In the genomic region with DNA sequence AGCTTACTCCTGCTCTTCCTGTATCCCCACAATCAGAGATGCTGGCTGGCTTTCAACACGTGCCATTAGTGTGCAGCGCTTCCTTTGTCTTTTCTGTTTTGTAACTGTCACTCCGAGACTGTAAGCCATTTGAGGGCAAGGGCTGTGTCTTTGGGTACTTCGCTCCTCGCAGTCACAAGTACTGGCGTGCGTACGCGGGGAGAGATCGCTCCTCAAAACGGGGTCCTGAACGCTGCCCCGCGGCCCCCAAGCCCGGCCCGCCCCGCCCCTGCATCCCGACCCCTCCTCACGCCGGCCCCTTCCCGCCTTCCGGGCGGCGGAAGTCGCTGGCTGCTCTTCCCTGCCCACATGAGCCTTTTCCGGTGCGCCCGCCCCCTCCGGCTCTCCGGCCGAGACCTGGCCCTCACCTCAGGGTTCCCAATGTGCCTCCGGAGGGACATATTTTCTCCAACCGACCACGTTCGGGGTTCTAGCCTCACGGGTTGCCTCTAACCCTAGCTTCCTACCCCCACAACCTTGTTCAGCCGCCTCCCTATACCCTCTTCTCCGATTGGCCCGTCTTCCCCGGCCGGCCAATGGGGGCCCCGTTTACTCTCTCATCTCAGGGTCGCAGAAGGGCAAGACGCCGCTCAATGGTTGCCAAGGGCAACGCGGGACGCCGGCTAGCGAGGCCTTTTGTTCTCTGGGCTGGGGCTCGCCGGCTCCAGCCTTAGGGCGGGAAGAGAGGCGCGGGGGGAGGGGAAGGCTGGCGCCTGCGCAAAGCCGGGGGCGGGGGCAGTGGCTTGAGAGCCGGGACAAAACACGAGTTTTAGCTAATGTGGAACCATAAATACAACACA, we compare ENCODE assay signal across 1 cellular context.
TF ChIP-seq lines count a peak whose summit lies in the region.

Gene CEP41, minus strand, starts transcription at position 490 of the 839 bp plus-strand sequence. Its CDS starts 50 bp downstream, at position 440.

TF ChIP-seq in HepG2, 621 proteins besides CTCF, POLR2A, EP300 and RAD21 (continued from another document and continues in another):
- TF ChIP-seq HMGXB3 (CRISPR knock-in tag; IDR thresholded peaks at IDR 0.05; ENCODE audit: borderline replicate concordance) (peak; percentile 99), ZNF326 (CRISPR knock-in tag; IDR thresholded peaks at IDR 0.05; ENCODE audit: borderline replicate concordance) (no peak), KMT2A (CRISPR knock-in tag; IDR thresholded peaks at IDR 0.05) (0 out of 2 replicates have a peak, but pooled peaks have one; percentile 15), FOXC1 (CRISPR knock-in tag; IDR thresholded peaks at IDR 0.05; ENCODE audit: borderline replicate concordance) (no peak; the same call in 1 of the 2 replicates), SOX6 (IDR thresholded peaks at IDR 0.05) (no peak), SOX6 (CRISPR knock-in tag; IDR thresholded peaks at IDR 0.05) (peak; percentile 82), ZNF160 (CRISPR knock-in tag; IDR thresholded peaks at IDR 0.05) (no peak), STAT6 (CRISPR knock-in tag; IDR thresholded peaks at IDR 0.05; ENCODE audit: borderline replicate concordance) (no peak), GZF1 (CRISPR knock-in tag; IDR thresholded peaks at IDR 0.05) (no peak), ZNF782 (CRISPR knock-in tag; IDR thresholded peaks at IDR 0.05; ENCODE audit: borderline replicate concordance) (no peak), CREBL2 (CRISPR knock-in tag; IDR thresholded peaks at IDR 0.05; ENCODE audit: borderline replicate concordance) (no peak), AHR (CRISPR knock-in tag; IDR thresholded peaks at IDR 0.05) (no peak), REL (CRISPR knock-in tag; conservative IDR thresholded peaks at IDR 0.05) (no peak), TCF7 (IDR thresholded peaks at IDR 0.05; ENCODE audit: low read depth) (no peak)
- TF ChIP-seq, protein P1, sequence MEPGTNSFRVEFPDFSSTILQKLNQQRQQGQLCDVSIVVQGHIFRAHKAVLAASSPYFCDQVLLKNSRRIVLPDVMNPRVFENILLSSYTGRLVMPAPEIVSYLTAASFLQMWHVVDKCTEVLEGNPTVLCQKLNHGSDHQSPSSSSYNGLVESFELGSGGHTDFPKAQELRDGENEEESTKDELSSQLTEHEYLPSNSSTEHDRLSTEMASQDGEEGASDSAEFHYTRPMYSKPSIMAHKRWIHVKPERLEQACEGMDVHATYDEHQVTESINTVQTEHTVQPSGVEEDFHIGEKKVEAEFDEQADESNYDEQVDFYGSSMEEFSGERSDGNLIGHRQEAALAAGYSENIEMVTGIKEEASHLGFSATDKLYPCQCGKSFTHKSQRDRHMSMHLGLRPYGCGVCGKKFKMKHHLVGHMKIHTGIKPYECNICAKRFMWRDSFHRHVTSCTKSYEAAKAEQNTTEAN (CRISPR knock-in tag; conservative IDR thresholded peaks at IDR 0.05): no peak
- TF ChIP-seq, protein P2, sequence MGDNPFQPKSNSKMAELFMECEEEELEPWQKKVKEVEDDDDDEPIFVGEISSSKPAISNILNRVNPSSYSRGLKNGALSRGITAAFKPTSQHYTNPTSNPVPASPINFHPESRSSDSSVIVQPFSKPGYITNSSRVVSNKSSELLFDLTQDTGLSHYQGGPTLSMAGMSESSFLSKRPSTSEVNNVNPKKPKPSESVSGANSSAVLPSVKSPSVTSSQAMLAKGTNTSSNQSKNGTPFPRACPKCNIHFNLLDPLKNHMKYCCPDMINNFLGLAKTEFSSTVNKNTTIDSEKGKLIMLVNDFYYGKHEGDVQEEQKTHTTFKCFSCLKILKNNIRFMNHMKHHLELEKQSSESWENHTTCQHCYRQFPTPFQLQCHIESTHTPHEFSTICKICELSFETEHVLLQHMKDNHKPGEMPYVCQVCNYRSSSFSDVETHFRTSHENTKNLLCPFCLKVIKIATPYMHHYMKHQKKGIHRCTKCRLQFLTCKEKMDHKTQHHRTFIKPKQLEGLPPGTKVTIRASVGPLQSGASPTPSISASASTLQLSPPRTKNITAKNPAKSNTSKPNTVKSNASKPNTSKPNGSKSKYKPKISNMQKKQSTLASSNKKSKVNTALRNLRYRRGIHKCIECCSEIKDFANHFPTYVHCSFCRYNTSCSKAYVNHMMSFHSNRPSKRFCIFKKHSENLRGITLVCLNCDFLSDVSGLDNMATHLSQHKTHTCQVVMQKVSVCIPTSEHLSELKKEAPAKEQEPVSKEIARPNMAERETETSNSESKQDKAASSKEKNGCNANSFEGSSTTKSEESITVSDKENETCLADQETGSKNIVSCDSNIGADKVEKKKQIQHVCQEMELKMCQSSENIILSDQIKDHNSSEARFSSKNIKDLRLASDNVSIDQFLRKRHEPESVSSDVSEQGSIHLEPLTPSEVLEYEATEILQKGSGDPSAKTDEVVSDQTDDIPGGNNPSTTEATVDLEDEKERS (CRISPR knock-in tag; IDR thresholded peaks at IDR 0.05): no peak
- TF ChIP-seq, protein P3, sequence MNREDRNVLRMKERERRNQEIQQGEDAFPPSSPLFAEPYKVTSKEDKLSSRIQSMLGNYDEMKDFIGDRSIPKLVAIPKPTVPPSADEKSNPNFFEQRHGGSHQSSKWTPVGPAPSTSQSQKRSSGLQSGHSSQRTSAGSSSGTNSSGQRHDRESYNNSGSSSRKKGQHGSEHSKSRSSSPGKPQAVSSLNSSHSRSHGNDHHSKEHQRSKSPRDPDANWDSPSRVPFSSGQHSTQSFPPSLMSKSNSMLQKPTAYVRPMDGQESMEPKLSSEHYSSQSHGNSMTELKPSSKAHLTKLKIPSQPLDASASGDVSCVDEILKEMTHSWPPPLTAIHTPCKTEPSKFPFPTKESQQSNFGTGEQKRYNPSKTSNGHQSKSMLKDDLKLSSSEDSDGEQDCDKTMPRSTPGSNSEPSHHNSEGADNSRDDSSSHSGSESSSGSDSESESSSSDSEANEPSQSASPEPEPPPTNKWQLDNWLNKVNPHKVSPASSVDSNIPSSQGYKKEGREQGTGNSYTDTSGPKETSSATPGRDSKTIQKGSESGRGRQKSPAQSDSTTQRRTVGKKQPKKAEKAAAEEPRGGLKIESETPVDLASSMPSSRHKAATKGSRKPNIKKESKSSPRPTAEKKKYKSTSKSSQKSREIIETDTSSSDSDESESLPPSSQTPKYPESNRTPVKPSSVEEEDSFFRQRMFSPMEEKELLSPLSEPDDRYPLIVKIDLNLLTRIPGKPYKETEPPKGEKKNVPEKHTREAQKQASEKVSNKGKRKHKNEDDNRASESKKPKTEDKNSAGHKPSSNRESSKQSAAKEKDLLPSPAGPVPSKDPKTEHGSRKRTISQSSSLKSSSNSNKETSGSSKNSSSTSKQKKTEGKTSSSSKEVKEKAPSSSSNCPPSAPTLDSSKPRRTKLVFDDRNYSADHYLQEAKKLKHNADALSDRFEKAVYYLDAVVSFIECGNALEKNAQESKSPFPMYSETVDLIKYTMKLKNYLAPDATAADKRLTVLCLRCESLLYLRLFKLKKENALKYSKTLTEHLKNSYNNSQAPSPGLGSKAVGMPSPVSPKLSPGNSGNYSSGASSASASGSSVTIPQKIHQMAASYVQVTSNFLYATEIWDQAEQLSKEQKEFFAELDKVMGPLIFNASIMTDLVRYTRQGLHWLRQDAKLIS (CRISPR knock-in tag; IDR thresholded peaks at IDR 0.05): no peak
- TF ChIP-seq, protein P4, sequence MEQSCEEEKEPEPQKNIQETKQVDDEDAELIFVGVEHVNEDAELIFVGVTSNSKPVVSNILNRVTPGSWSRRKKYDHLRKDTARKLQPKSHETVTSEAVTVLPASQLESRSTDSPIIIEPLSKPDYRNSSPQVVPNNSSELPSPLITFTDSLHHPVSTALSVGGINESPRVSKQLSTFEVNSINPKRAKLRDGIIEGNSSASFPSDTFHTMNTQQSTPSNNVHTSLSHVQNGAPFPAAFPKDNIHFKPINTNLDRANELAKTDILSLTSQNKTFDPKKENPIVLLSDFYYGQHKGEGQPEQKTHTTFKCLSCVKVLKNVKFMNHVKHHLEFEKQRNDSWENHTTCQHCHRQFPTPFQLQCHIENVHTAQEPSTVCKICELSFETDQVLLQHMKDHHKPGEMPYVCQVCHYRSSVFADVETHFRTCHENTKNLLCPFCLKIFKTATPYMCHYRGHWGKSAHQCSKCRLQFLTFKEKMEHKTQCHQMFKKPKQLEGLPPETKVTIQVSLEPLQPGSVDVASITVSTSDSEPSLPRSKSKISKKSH (CRISPR knock-in tag; IDR thresholded peaks at IDR 0.05; ENCODE audit: borderline replicate concordance): no peak
- TF ChIP-seq, protein P5, sequence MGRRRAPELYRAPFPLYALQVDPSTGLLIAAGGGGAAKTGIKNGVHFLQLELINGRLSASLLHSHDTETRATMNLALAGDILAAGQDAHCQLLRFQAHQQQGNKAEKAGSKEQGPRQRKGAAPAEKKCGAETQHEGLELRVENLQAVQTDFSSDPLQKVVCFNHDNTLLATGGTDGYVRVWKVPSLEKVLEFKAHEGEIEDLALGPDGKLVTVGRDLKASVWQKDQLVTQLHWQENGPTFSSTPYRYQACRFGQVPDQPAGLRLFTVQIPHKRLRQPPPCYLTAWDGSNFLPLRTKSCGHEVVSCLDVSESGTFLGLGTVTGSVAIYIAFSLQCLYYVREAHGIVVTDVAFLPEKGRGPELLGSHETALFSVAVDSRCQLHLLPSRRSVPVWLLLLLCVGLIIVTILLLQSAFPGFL (CRISPR knock-in tag; IDR thresholded peaks at IDR 0.05): no peak
- TF ChIP-seq, protein P6, sequence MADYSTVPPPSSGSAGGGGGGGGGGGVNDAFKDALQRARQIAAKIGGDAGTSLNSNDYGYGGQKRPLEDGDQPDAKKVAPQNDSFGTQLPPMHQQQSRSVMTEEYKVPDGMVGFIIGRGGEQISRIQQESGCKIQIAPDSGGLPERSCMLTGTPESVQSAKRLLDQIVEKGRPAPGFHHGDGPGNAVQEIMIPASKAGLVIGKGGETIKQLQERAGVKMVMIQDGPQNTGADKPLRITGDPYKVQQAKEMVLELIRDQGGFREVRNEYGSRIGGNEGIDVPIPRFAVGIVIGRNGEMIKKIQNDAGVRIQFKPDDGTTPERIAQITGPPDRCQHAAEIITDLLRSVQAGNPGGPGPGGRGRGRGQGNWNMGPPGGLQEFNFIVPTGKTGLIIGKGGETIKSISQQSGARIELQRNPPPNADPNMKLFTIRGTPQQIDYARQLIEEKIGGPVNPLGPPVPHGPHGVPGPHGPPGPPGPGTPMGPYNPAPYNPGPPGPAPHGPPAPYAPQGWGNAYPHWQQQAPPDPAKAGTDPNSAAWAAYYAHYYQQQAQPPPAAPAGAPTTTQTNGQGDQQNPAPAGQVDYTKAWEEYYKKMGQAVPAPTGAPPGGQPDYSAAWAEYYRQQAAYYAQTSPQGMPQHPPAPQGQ (CRISPR knock-in tag; IDR thresholded peaks at IDR 0.05; ENCODE audit: borderline replicate concordance): no peak
- TF ChIP-seq, protein P7, sequence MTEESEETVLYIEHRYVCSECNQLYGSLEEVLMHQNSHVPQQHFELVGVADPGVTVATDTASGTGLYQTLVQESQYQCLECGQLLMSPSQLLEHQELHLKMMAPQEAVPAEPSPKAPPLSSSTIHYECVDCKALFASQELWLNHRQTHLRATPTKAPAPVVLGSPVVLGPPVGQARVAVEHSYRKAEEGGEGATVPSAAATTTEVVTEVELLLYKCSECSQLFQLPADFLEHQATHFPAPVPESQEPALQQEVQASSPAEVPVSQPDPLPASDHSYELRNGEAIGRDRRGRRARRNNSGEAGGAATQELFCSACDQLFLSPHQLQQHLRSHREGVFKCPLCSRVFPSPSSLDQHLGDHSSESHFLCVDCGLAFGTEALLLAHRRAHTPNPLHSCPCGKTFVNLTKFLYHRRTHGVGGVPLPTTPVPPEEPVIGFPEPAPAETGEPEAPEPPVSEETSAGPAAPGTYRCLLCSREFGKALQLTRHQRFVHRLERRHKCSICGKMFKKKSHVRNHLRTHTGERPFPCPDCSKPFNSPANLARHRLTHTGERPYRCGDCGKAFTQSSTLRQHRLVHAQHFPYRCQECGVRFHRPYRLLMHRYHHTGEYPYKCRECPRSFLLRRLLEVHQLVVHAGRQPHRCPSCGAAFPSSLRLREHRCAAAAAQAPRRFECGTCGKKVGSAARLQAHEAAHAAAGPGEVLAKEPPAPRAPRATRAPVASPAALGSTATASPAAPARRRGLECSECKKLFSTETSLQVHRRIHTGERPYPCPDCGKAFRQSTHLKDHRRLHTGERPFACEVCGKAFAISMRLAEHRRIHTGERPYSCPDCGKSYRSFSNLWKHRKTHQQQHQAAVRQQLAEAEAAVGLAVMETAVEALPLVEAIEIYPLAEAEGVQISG (CRISPR knock-in tag; IDR thresholded peaks at IDR 0.05): 0 out of 2 replicates have a peak, but pooled peaks have one; percentile 16
